ENCODE assay signal across 11 cellular contexts in genomic region chr12:50934371-50934851, GRCh38. TPM values are rescaled to one million over a fixed set of nuclear protein-coding genes. Genes with fewer than 3 reads are reported as not detected.
DNase-seq lines count a peak whose midpoint lies in the region.
"Had no signal": no experiment of that assay in that cellular context is flagged by ENCODE, and none has a peak within 500 bp of the region (broad histone marks: within the 10 kb centered on the region; RNA-seq: fewer than 3 reads in every experiment).

No MANE protein-coding gene starts in this region.

- H3K36me3 ChIP-seq in esophagus (ENCODE audit: control insufficient read depth in 2 of 2, insufficient read depth in 2 of 2, low read length in 1 of 2) = peaks cover 0 to 4% of the 10 kb centered on the region in 2 donors
- H3K36me3 ChIP-seq in muscle layer of duodenum (ENCODE audit: control insufficient read depth in 1 of 2, insufficient read depth in 2 of 2, low read length in 2 of 2) = peaks cover 0 to 18% of the 10 kb centered on the region in 2 donors
- no peaks in the 10 kb centered on the region for H3K36me3 ChIP-seq in urinary bladder (ENCODE audit: insufficient read depth)

- H3K27ac ChIP-seq in esophagus (ENCODE audit: low read depth in 2 of 2, low read length in 1 of 2) = peak overlapping the region; percentile 71 to 86
- H3K27ac ChIP-seq in muscle layer of duodenum (ENCODE audit: low read length) = peak overlapping the region; percentile 84
- H3K27ac ChIP-seq in urinary bladder (ENCODE audit: low read depth) = peak overlapping the region; percentile 61

- WGBS in esophagus, 2 donors = 21 to 30% methylated on average over 3 of the region's 3 CpGs
- 39% methylated on average over 3 of the region's 3 CpGs for WGBS in urinary bladder

- H3K4me1 ChIP-seq in esophagus (ENCODE audit: control insufficient read depth in 2 of 2, insufficient read depth in 2 of 2, low read length in 1 of 2) (peaks cover 0 to 9% of the 10 kb centered on the region in 2 donors), muscle layer of duodenum (ENCODE audit: control insufficient read depth in 1 of 2, insufficient read depth in 2 of 2, low read length in 2 of 2) (peaks cover 13 to 38% of the 10 kb centered on the region in 2 donors), urinary bladder (ENCODE audit: insufficient read depth) (no peaks in the 10 kb centered on the region)

- DNase-seq in SKM-1 (lab: John Stamatoyannopoulos, UW; ENCODE audit: unreplicated experiment) (peak; percentile 2), SKM-1 treated with dmso at 0.1 percent for 144 hours (lab: John Stamatoyannopoulos, UW; ENCODE audit: unreplicated experiment) (no peak), superior temporal gyrus (ENCODE audit: extremely low spot score) (no peak), SHP77 treated with DMSO at 0.1 percent for 48 hours (lab: John Stamatoyannopoulos, UW) (no peak)
- no peak for DNase-seq in stimulated activated CD8-positive, alpha-beta memory T cell treated with anti-CD3 and anti-CD28 coated beads, Interleukin-4, amount 100 ng/mL, for 48 hours
- DNase-seq: T-cell had no signal

- H3K9me3 ChIP-seq in esophagus (ENCODE audit: control insufficient read depth in 2 of 2, insufficient read depth in 1 of 2, low read depth in 1 of 2, low read length in 1 of 2) = peaks cover 0 to 3% of the 10 kb centered on the region in 2 donors
- peaks cover 0 to 9% of the 10 kb centered on the region in 2 donors for H3K9me3 ChIP-seq in muscle layer of duodenum (ENCODE audit: control insufficient read depth in 1 of 2, low read length in 2 of 2)

- H3K4me3 ChIP-seq in esophagus (ENCODE audit: low read depth in 1 of 2, low read length in 2 of 2) = no peak overlapping the region
- peak overlapping the region in 1 of 2 donors; percentile 22 for H3K4me3 ChIP-seq in muscle layer of duodenum (ENCODE audit: low read depth in 1 of 2, low read length in 2 of 2)
- H3K4me3 ChIP-seq in urinary bladder (ENCODE audit: low read depth, low read length) = no peak overlapping the region

- H3K27me3 ChIP-seq in esophagus (ENCODE audit: control insufficient read depth in 1 of 2, insufficient read depth in 2 of 2, low read length in 2 of 2) = no peaks in the 10 kb centered on the region
- H3K27me3 ChIP-seq in muscle layer of duodenum (ENCODE audit: low read depth, low read length) = no peaks in the 10 kb centered on the region

RNA-seq across cellular contexts. Expression of gene HIGD1C, which starts 17.9 kb away (rescaled TPM):
- polyA plus RNA-seq in esophagus (not detected), urinary bladder (not detected)
- not detected for total RNA-seq in urinary bladder
- total RNA-seq: A673, LHCN-M2, T-cell had no signal
